18 cellular contexts compared by ENCODE assay signal in the genomic region with DNA sequence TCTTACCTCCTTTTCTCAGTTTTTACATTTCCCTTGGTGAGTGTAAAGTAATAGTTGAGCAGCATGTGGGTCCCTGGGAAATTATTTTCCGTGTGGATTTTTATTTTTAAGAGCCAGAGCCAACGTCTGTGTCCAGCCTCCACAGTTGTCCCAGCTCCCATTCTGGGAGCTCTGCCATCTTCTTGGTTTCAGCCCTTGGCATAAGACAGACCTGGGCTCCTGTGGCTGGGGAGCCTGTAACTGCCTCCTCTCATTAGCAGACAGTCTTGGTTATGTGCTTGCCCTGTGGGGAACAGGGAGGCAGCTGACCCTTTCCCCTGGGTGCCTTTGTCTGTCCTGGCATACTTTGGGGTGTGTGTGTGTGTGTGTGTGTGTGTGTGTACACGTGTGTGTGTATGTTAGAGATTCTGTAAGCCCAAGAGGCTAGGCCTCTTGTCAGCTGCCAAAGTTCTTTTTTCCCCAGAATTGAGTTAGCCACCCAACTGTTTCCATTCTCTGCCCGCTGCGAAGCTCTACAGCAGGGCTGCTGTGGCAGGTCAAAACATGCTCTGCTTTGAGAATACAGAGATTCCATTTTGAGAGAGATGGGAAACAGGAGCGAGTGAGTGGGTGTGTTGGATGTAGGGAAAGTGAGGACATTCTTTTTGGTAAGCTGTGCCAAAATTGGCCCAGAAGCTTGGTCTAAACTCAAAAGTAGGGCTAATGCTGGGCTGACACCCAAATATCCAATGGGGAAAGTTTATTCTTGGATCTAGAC.
DNase-seq lines count a peak whose midpoint lies in the region; ATAC-seq and TF ChIP-seq lines count a peak whose summit lies in the region.
"Had no signal": no experiment of that assay in that cellular context is flagged by ENCODE, and none has a peak within 500 bp of the region (broad histone marks: within the 10 kb centered on the region; RNA-seq: fewer than 3 reads in every experiment).

No MANE protein-coding gene starts in this region.

- no peaks in the 10 kb centered on the region for H3K36me3 ChIP-seq in mammary epithelial cell (ENCODE audit: insufficient read depth, low read length)
- no peaks in the 10 kb centered on the region for H3K36me3 ChIP-seq in aorta (ENCODE audit: control insufficient read depth in 1 of 2, insufficient read depth in 2 of 2, low read length in 1 of 2)
- H3K36me3 ChIP-seq: cardiac muscle cell, lower lobe of right lung, SJSA1 had no signal

- H3K27me3 Mint-ChIP-seq in T-helper 1 cell treated with Interleukin-12 subunit alpha and Interleukin-12 subunit beta and Interleukin-4 antibody, amounts not matched to agents 30 μg/mL and 1 μg/mL, for 36 hours (ENCODE audit: low read depth), result no peaks in the 10 kb centered on the region
- no peaks in the 10 kb centered on the region for H3K27me3 Mint-ChIP-seq in activated naive CD4-positive, alpha-beta T cell treated with anti-CD3 and anti-CD28 coated beads, Interleukin-2, amount 10 ng/mL, durations not matched to agents 7 days and 5 days
- H3K27me3 Mint-ChIP-seq: activated CD8-positive, alpha-beta T cell treated with anti-CD3 and anti-CD28 coated beads for 36 hours; stimulated activated naive B cell treated with anti-CD40 and anti-IgM and Interleukin-4, amounts not matched to agents 10 μg/mL and 1 μg/mL and 100 μg/mL, for 72 hours had no signal

- CTCF ChIA-PET in mammary epithelial cell (lab: Charles Lee; ENCODE audit: low non-redundant PET), result no interaction called here
- CTCF ChIA-PET in activated naive CD4-positive, alpha-beta T cell treated with anti-CD3 and anti-CD28 coated beads, Interleukin-2, amount 10 ng/mL, durations not matched to agents 7 days and 5 days (lab: Charles Lee), result interaction anchor here (0.9 to 4.3 kb wide), 2 partner anchors 253 to 265 kb away, joined by 3 to 24 read pairs; no protein-coding TSS in a partner anchor

- peak overlapping the region; percentile 45 for H3K27ac Mint-ChIP-seq in T-helper 1 cell treated with Interleukin-12 subunit alpha and Interleukin-12 subunit beta and Interleukin-4 antibody, amounts not matched to agents 30 μg/mL and 1 μg/mL, for 36 hours
- no peak overlapping the region for H3K27ac Mint-ChIP-seq in activated naive CD4-positive, alpha-beta T cell treated with anti-CD3 and anti-CD28 coated beads, Interleukin-2, amount 10 ng/mL, durations not matched to agents 7 days and 5 days
- H3K27ac Mint-ChIP-seq: activated CD8-positive, alpha-beta T cell treated with anti-CD3 and anti-CD28 coated beads for 36 hours; stimulated activated naive B cell treated with anti-CD40 and anti-IgM and Interleukin-4, amounts not matched to agents 10 μg/mL and 1 μg/mL and 100 μg/mL, for 72 hours had no signal

- H3K27ac ChIP-seq in mammary epithelial cell (ENCODE audit: insufficient read depth, low read depth, low read length) (peak overlapping the region; percentile 45), aorta (ENCODE audit: low read depth in 1 of 2, low read length in 2 of 2) (peak overlapping the region in 1 of 2 donors; percentile 30)
- H3K27ac ChIP-seq: cardiac muscle cell, GM23248, lower lobe of right lung, SJSA1 had no signal

- H3K9me3 Mint-ChIP-seq in T-helper 1 cell treated with Interleukin-12 subunit alpha and Interleukin-12 subunit beta and Interleukin-4 antibody, amounts not matched to agents 30 μg/mL and 1 μg/mL, for 36 hours, result no peaks in the 10 kb centered on the region
- H3K9me3 Mint-ChIP-seq in activated naive CD4-positive, alpha-beta T cell treated with anti-CD3 and anti-CD28 coated beads, Interleukin-2, amount 10 ng/mL, durations not matched to agents 7 days and 5 days, result no peaks in the 10 kb centered on the region
- H3K9me3 Mint-ChIP-seq: activated CD8-positive, alpha-beta T cell treated with anti-CD3 and anti-CD28 coated beads for 36 hours had no signal

- peak; percentile 42 to 52 for ATAC-seq in left cardiac atrium
- ATAC-seq in aorta (ENCODE audit: low FRiP score), result peak; percentile 39
- no peak for ATAC-seq in GM18909 (IDR thresholded peaks at IDR 0.05; ENCODE audit: poor library complexity, unreplicated experiment)
- ATAC-seq in GM19035 (IDR thresholded peaks at IDR 0.05; ENCODE audit: unreplicated experiment), result no peak
- ATAC-seq: activated CD8-positive, alpha-beta T cell treated with anti-CD3 and anti-CD28 coated beads for 36 hours; lower lobe of right lung; stimulated activated naive B cell treated with anti-CD40 and anti-IgM and Interleukin-4, amounts not matched to agents 10 μg/mL and 1 μg/mL and 100 μg/mL, for 72 hours had no signal

- no peaks in the 10 kb centered on the region for H3K4me1 Mint-ChIP-seq in T-helper 1 cell treated with Interleukin-12 subunit alpha and Interleukin-12 subunit beta and Interleukin-4 antibody, amounts not matched to agents 30 μg/mL and 1 μg/mL, for 36 hours (ENCODE audit: low read depth)
- no peaks in the 10 kb centered on the region for H3K4me1 Mint-ChIP-seq in activated naive CD4-positive, alpha-beta T cell treated with anti-CD3 and anti-CD28 coated beads, Interleukin-2, amount 10 ng/mL, durations not matched to agents 7 days and 5 days

- no peak overlapping the region for H3K4me3 ChIP-seq in mammary epithelial cell (replicated peaks in 1 of 3; ENCODE audit: insufficient read depth in 1 of 3, low read depth in 2 of 3, low read length in 3 of 3)
- H3K4me3 ChIP-seq in aorta (ENCODE audit: low read length in 2 of 2), result no peak overlapping the region
- H3K4me3 ChIP-seq: cardiac muscle cell, GM23248, lower lobe of right lung, SJSA1, skin epidermis had no signal

- no TSS peak for BruUV-seq in mammary epithelial cell (replicated peaks; lab: Mats Ljungman, UMichigan)

- no peaks in the 10 kb centered on the region for H3K79me2 ChIP-seq in mammary epithelial cell (ENCODE audit: insufficient read depth, low read length)

- H3K27me3 ChIP-seq in mammary epithelial cell (ENCODE audit: insufficient read depth, low read length), result no peaks in the 10 kb centered on the region
- no peaks in the 10 kb centered on the region for H3K27me3 ChIP-seq in aorta (ENCODE audit: control insufficient read depth in 1 of 2, insufficient read depth in 2 of 2, low read length in 1 of 2)
- H3K27me3 ChIP-seq: cardiac muscle cell, SJSA1 had no signal

- peak overlapping the region; percentile 17 for H3K4me2 ChIP-seq in mammary epithelial cell (ENCODE audit: insufficient read depth, low read depth, low read length)

- no peak for TF ChIP-seq CTCF in mammary epithelial cell (conservative IDR thresholded peaks at IDR 0.05 in 1 of 2, IDR thresholded peaks at IDR 0.05 in 1 of 2; ENCODE audit: extremely low read depth in 1 of 2, insufficient read depth in 1 of 2, low read depth in 1 of 2, low read length in 2 of 2)

- H3K9me3 ChIP-seq in mammary epithelial cell (replicated peaks; ENCODE audit: insufficient read depth, low read length) (no peaks in the 10 kb centered on the region), aorta (ENCODE audit: control insufficient read depth, low read length) (no peaks in the 10 kb centered on the region)
- H3K9me3 ChIP-seq: Caco-2, lower lobe of right lung, SJSA1 had no signal

- H3K36me3 Mint-ChIP-seq in T-helper 1 cell treated with Interleukin-12 subunit alpha and Interleukin-12 subunit beta and Interleukin-4 antibody, amounts not matched to agents 30 μg/mL and 1 μg/mL, for 36 hours (ENCODE audit: low read depth), result peaks cover 3% of the 10 kb centered on the region
- no peaks in the 10 kb centered on the region for H3K36me3 Mint-ChIP-seq in activated naive CD4-positive, alpha-beta T cell treated with anti-CD3 and anti-CD28 coated beads, Interleukin-2, amount 10 ng/mL, durations not matched to agents 7 days and 5 days

- WGBS in mammary epithelial cell (ENCODE audit: low coverage, missing lambda C conversion rate), result 8% methylated on average over 4 of the region's 6 CpGs
- WGBS in aorta, 2 donors, result 7 to 14% methylated on average over 6 of the region's 6 CpGs

- no peak overlapping the region for H3K4me3 Mint-ChIP-seq in T-helper 1 cell treated with Interleukin-12 subunit alpha and Interleukin-12 subunit beta and Interleukin-4 antibody, amounts not matched to agents 30 μg/mL and 1 μg/mL, for 36 hours
- H3K4me3 Mint-ChIP-seq in activated naive CD4-positive, alpha-beta T cell treated with anti-CD3 and anti-CD28 coated beads, Interleukin-2, amount 10 ng/mL, durations not matched to agents 7 days and 5 days, result no peak overlapping the region
- H3K4me3 Mint-ChIP-seq: activated CD8-positive, alpha-beta T cell treated with anti-CD3 and anti-CD28 coated beads for 36 hours; stimulated activated naive B cell treated with anti-CD40 and anti-IgM and Interleukin-4, amounts not matched to agents 10 μg/mL and 1 μg/mL and 100 μg/mL, for 72 hours had no signal

- H4K20me1 ChIP-seq in mammary epithelial cell (ENCODE audit: insufficient read depth, low read length), result no peaks in the 10 kb centered on the region

- H3K9ac ChIP-seq in mammary epithelial cell (ENCODE audit: insufficient read depth, low read length), result no peak overlapping the region
- H3K9ac ChIP-seq: GM23248 had no signal

- in situ Hi-C loops in mammary epithelial cell (cut with MboI; ENCODE audit: low sequenced_read_pairs in 2 of 2), result loop anchor here (10.0 to 25.0 kb wide), 2 partner anchors 239 to 431 kb away; no protein-coding TSS in a partner anchor

- intact Hi-C loops in mammary epithelial cell (cut with micrococcal nuclease), result loop anchor here (2.0 kb wide), 1 partner anchor 57 kb away; no protein-coding TSS in a partner anchor
- intact Hi-C loops in left cardiac atrium (cut with DNase I), result loop anchor here in 1 of 2 donors (10.0 kb wide), 1 partner anchor 139 kb away; a partner anchor contains a TSS
- intact Hi-C loops in aorta (cut with DNase I), result loop anchor here in 1 of 2 donors (10.0 kb wide), 1 partner anchor 139 kb away; a partner anchor contains a TSS

- no peak for DNase-seq in T-helper 1 cell
- peak; percentile 56 for DNase-seq in mammary epithelial cell
- DNase-seq in left cardiac atrium, result no peak
- no peak for DNase-seq in aorta
- no peak for DNase-seq in activated naive CD4-positive, alpha-beta T cell treated with anti-CD3 and anti-CD28 coated beads, Interleukin-2, amount 10 ng/mL, durations not matched to agents 7 days and 5 days
- DNase-seq: activated CD8-positive, alpha-beta T cell treated with anti-CD3 and anti-CD28 coated beads for 36 hours; activated gamma-delta T cell; Caco-2; erythroblast; GM23248; lower lobe of right lung; stimulated activated naive B cell treated with anti-CD40 and anti-IgM and Interleukin-4, amounts not matched to agents 10 μg/mL and 1 μg/mL and 100 μg/mL, for 72 hours had no signal

- H2AFZ ChIP-seq in mammary epithelial cell (ENCODE audit: low read depth, low read length), result peak overlapping the region; percentile 52
- H2AFZ ChIP-seq: GM23248 had no signal

- dilution Hi-C loops in mammary epithelial cell (cut with HindIII; ENCODE audit: low sequenced_read_pairs), result no loop called here

- H3K4me1 ChIP-seq in mammary epithelial cell (ENCODE audit: insufficient read depth, low read length) (peaks cover 28% of the 10 kb centered on the region), aorta (ENCODE audit: control insufficient read depth in 1 of 2, insufficient read depth in 2 of 2, low read length in 2 of 2) (peaks cover 0 to 2% of the 10 kb centered on the region in 2 donors)
- H3K4me1 ChIP-seq: Caco-2, SJSA1 had no signal

Comparison
In these comparisons a context has a peak if more than half of its experiments do, and no peak if none do; other contexts are left out.
1. ATAC-seq: peak in left cardiac atrium (2 of 2) and aorta (single experiment); none in GM18909 (single experiment) and GM19035 (single experiment).